12 cellular contexts compared by ENCODE assay signal in the genomic region with DNA sequence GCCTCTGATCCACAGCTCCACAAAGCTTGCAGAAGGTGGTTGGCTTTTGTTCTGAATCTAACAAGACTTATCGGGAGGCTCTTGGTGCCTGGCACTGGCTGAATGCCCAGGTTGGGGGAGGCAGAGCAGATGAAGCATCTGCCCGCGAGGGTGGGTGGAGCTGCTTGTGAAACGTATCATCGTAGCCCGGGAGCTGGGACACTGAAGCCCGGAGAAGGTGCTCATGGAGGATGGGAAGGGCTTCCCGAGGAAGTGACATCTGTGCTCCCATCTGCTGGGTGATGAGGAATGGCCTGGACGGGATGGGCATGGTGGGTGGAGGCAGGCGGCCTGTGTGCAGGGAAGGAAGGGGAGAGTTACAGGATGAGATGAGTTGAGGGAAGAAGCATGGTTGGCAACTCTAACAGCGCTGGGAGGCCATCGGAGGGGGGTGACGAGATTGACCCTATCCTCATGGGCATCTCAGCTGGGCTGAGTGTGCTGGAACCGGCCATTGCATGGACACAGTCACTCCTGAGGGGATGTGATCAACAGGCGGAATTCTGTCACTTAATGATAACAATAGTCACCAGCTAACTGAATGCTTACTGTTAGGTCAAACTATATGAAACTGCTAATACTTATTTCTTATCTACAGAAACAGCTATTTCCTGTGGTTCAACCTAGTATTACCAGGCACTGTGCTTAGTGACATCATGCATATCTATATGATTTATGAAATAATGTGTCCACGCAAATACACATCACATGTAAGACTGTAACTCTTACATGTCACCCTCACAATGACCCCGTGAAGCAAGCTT.
DNase-seq lines count a peak whose midpoint lies in the region; ATAC-seq and TF ChIP-seq lines count a peak whose summit lies in the region.
"Had no signal": no experiment of that assay in that cellular context is flagged by ENCODE, and none has a peak within 500 bp of the region (broad histone marks: within the 10 kb centered on the region; RNA-seq: fewer than 3 reads in every experiment).

No MANE protein-coding gene starts in this region.

- H3K4me1 Mint-ChIP-seq in activated naive CD8-positive, alpha-beta T cell treated with anti-CD3 and anti-CD28 coated beads, Interleukin-2, amount 50 U/mL, for 24 hours, result peaks cover 2% of the 10 kb centered on the region
- H3K4me1 Mint-ChIP-seq in type B pancreatic cell (ENCODE audit: unreplicated experiment), result no peaks in the 10 kb centered on the region

- no peak overlapping the region for H3K4me3 Mint-ChIP-seq in activated naive CD8-positive, alpha-beta T cell treated with anti-CD3 and anti-CD28 coated beads, Interleukin-2, amount 50 U/mL, for 24 hours
- H3K4me3 Mint-ChIP-seq in type B pancreatic cell, result peak overlapping the region; percentile 6
- H3K4me3 Mint-ChIP-seq: dendritic cell treated with granulocyte-macrophage colony-stimulating factor and Interleukin-4, amounts not matched to agents 40 ng/mL and 50 ng/mL, for 4 days had no signal

- POLR2A ChIA-PET in SK-N-SH (lab: Yijun Ruan, JAX), result no interaction called here

- 85% methylated on average over 16 of the region's 17 CpGs for WGBS in SK-N-SH (ENCODE audit: low lambda C conversion rate)

- no peak for ATAC-seq in SK-N-SH treated with all-trans-retinoic acid at 6 μM for 48 hours
- no peak for ATAC-seq in activated naive CD8-positive, alpha-beta T cell treated with anti-CD3 and anti-CD28 coated beads, Interleukin-2, amount 50 U/mL, for 24 hours

- in situ Hi-C loops in GM13977 (cut with MboI; ENCODE audit: low pct_unique_long_range_greater_than_20kb, low sequenced_read_pairs, unreplicated experiment), result loop anchor here (10.0 kb wide), 1 partner anchor 356 kb away; no protein-coding TSS in a partner anchor

- H3K27ac ChIP-seq in SK-N-SH (ENCODE audit: low read depth in 2 of 2, low read length in 1 of 2), result no peak overlapping the region
- H3K27ac ChIP-seq: neutrophil had no signal

- H3K79me2 ChIP-seq in SK-N-SH (ENCODE audit: insufficient read depth), result no peaks in the 10 kb centered on the region

- H3K4me3 ChIP-seq in SK-N-SH (ENCODE audit: low read depth in 2 of 2, low read length in 1 of 2), result no peak overlapping the region

- H3F3A ChIP-seq in SK-N-SH (replicated peaks; ENCODE audit: insufficient read depth), result peaks cover 5% of the 10 kb centered on the region

- peaks cover 0 to 6% of the 10 kb centered on the region in 2 experiments; a peak in 1 of 4 replicates for H3K4me1 ChIP-seq in SK-N-SH (ENCODE audit: control insufficient read depth in 1 of 2, insufficient read depth in 2 of 2, low read depth in 1 of 2, low read length in 1 of 2)

- no peaks in the 10 kb centered on the region for H3K9me3 ChIP-seq in SK-N-SH

- H3K9ac ChIP-seq in SK-N-SH, result no peak overlapping the region

- no peaks in the 10 kb centered on the region for H3K27me3 Mint-ChIP-seq in activated naive CD8-positive, alpha-beta T cell treated with anti-CD3 and anti-CD28 coated beads, Interleukin-2, amount 50 U/mL, for 24 hours
- no peaks in the 10 kb centered on the region for H3K27me3 Mint-ChIP-seq in type B pancreatic cell
- H3K27me3 Mint-ChIP-seq: dendritic cell treated with granulocyte-macrophage colony-stimulating factor and Interleukin-4, amounts not matched to agents 40 ng/mL and 50 ng/mL, for 4 days had no signal

- TF ChIP-seq EP300 in SK-N-SH (IDR thresholded peaks at IDR 0.05; ENCODE audit: borderline replicate concordance in 1 of 2, low read depth in 1 of 2, low read length in 1 of 2), result no peak

- no peak for TF ChIP-seq RAD21 in SK-N-SH (IDR thresholded peaks at IDR 0.05; ENCODE audit: low read length)

- no peak for TF ChIP-seq CTCF in SK-N-SH (IDR thresholded peaks at IDR 0.05)
- TF ChIP-seq CTCF in type B pancreatic cell (conservative IDR thresholded peaks at IDR 0.05), result no peak
- TF ChIP-seq CTCF in GM13977 (IDR thresholded peaks at IDR 0.05; ENCODE audit: extremely low read depth, insufficient read depth, missing control alignments), result no peak

- peak; percentile 44 for DNase-seq in SK-N-SH
- DNase-seq in activated naive CD8-positive, alpha-beta T cell treated with anti-CD3 and anti-CD28 coated beads, Interleukin-2, amount 50 U/mL, for 24 hours, result no peak
- DNase-seq in kidney glomerular epithelial cell (lab: John Stamatoyannopoulos, UW), result peak; percentile 14
- DNase-seq in type B pancreatic cell (ENCODE audit: extremely low spot score, unreplicated experiment), result no peak
- no peak for DNase-seq in RKO (ENCODE audit: low spot score)
- no peak for DNase-seq in GM13977 (ENCODE audit: low spot score)
- DNase-seq in NCI-H187 treated with DMSO at 0.1 percent for 48 hours (lab: John Stamatoyannopoulos, UW), result no peak
- DNase-seq: ACHN, T1000 had no signal

- peaks cover 89% of the 10 kb centered on the region for H3K36me3 Mint-ChIP-seq in activated naive CD8-positive, alpha-beta T cell treated with anti-CD3 and anti-CD28 coated beads, Interleukin-2, amount 50 U/mL, for 24 hours (ENCODE audit: low read depth)
- H3K36me3 Mint-ChIP-seq in type B pancreatic cell, result peaks cover 54% of the 10 kb centered on the region

- H4K20me1 ChIP-seq in SK-N-SH (ENCODE audit: insufficient read depth), result no peaks in the 10 kb centered on the region

- H3K9me3 Mint-ChIP-seq in activated naive CD8-positive, alpha-beta T cell treated with anti-CD3 and anti-CD28 coated beads, Interleukin-2, amount 50 U/mL, for 24 hours, result peaks cover 11% of the 10 kb centered on the region
- peaks cover 4% of the 10 kb centered on the region for H3K9me3 Mint-ChIP-seq in type B pancreatic cell

- H3K9me2 ChIP-seq in SK-N-SH, result no peaks in the 10 kb centered on the region

- CTCF ChIA-PET in SK-N-SH (lab: Yijun Ruan, JAX), result interaction anchor here (1.0 to 4.3 kb wide), 7 partner anchors 12 to 355 kb away, joined by 3 to 19 read pairs (median 4); no protein-coding TSS in a partner anchor

- H3K27ac Mint-ChIP-seq in activated naive CD8-positive, alpha-beta T cell treated with anti-CD3 and anti-CD28 coated beads, Interleukin-2, amount 50 U/mL, for 24 hours, result peak overlapping the region; percentile 74
- H3K27ac Mint-ChIP-seq in type B pancreatic cell, result peak overlapping the region; percentile 86
- H3K27ac Mint-ChIP-seq: dendritic cell treated with granulocyte-macrophage colony-stimulating factor and Interleukin-4, amounts not matched to agents 40 ng/mL and 50 ng/mL, for 4 days had no signal

- H3K36me3 ChIP-seq in SK-N-SH (replicated peaks in 1 of 2; ENCODE audit: control insufficient read depth in 1 of 2, insufficient read depth in 2 of 2, low read length in 1 of 2), result peaks cover 26 to 63% of the 10 kb centered on the region in 2 experiments

- H2AFZ ChIP-seq in SK-N-SH (ENCODE audit: low read depth), result no peak overlapping the region

- H3K27me3 ChIP-seq in SK-N-SH (ENCODE audit: insufficient read depth), result no peaks in the 10 kb centered on the region
- H3K27me3 ChIP-seq: neutrophil had no signal

- H3K4me2 ChIP-seq in SK-N-SH, result no peak overlapping the region

TF ChIP-seq in SK-N-SH, 30 proteins besides CTCF, POLR2A, EP300 and RAD21:
- TF ChIP-seq ELF1 (IDR thresholded peaks at IDR 0.05), result no peak
- TF ChIP-seq POLR2AphosphoS5 (IDR thresholded peaks at IDR 0.05; ENCODE audit: low read depth, low read length), result no peak
- no peak for TF ChIP-seq RXRA (IDR thresholded peaks at IDR 0.05; ENCODE audit: borderline replicate concordance, low read depth)
- TF ChIP-seq SMC3 (IDR thresholded peaks at IDR 0.05; ENCODE audit: low read depth, low read length), result no peak
- TF ChIP-seq RCOR1 (IDR thresholded peaks at IDR 0.05; ENCODE audit: low read length), result no peak
- TF ChIP-seq, protein P1, sequence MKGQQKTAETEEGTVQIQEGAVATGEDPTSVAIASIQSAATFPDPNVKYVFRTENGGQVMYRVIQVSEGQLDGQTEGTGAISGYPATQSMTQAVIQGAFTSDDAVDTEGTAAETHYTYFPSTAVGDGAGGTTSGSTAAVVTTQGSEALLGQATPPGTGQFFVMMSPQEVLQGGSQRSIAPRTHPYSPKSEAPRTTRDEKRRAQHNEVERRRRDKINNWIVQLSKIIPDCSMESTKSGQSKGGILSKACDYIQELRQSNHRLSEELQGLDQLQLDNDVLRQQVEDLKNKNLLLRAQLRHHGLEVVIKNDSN (IDR thresholded peaks at IDR 0.05; ENCODE audit: borderline replicate concordance, low read depth), result no peak
- TF ChIP-seq MXI1 (IDR thresholded peaks at IDR 0.05; ENCODE audit: low read depth, low read length), result no peak

TF ChIP-seq in SK-N-SH treated with all-trans-retinoic acid at 6 μM for 48 hours, 23 proteins besides CTCF, POLR2A, EP300 and RAD21 (continues in another document):
- no peak for TF ChIP-seq SNAI2 (CRISPR knock-in tag; IDR thresholded peaks at IDR 0.05)
- TF ChIP-seq ESRRG (CRISPR knock-in tag; IDR thresholded peaks at IDR 0.05), result no peak
- no peak for TF ChIP-seq TOX (CRISPR knock-in tag; IDR thresholded peaks at IDR 0.05; ENCODE audit: borderline replicate concordance)
- TF ChIP-seq RARB (CRISPR knock-in tag; IDR thresholded peaks at IDR 0.05), result no peak
- no peak for TF ChIP-seq TCF4 (CRISPR knock-in tag; IDR thresholded peaks at IDR 0.05; ENCODE audit: borderline replicate concordance)
- no peak for TF ChIP-seq ZNF565 (CRISPR knock-in tag; conservative IDR thresholded peaks at IDR 0.05; ENCODE audit: low read depth)
- TF ChIP-seq, protein P2, sequence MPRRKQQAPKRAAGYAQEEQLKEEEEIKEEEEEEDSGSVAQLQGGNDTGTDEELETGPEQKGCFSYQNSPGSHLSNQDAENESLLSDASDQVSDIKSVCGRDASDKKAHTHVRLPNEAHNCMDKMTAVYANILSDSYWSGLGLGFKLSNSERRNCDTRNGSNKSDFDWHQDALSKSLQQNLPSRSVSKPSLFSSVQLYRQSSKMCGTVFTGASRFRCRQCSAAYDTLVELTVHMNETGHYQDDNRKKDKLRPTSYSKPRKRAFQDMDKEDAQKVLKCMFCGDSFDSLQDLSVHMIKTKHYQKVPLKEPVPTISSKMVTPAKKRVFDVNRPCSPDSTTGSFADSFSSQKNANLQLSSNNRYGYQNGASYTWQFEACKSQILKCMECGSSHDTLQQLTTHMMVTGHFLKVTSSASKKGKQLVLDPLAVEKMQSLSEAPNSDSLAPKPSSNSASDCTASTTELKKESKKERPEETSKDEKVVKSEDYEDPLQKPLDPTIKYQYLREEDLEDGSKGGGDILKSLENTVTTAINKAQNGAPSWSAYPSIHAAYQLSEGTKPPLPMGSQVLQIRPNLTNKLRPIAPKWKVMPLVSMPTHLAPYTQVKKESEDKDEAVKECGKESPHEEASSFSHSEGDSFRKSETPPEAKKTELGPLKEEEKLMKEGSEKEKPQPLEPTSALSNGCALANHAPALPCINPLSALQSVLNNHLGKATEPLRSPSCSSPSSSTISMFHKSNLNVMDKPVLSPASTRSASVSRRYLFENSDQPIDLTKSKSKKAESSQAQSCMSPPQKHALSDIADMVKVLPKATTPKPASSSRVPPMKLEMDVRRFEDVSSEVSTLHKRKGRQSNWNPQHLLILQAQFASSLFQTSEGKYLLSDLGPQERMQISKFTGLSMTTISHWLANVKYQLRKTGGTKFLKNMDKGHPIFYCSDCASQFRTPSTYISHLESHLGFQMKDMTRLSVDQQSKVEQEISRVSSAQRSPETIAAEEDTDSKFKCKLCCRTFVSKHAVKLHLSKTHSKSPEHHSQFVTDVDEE (CRISPR knock-in tag; IDR thresholded peaks at IDR 0.05), result no peak
- TF ChIP-seq ZC3H10 (CRISPR knock-in tag; IDR thresholded peaks at IDR 0.05), result no peak
- no peak for TF ChIP-seq GLIS3 (CRISPR knock-in tag; IDR thresholded peaks at IDR 0.05)
- no peak for TF ChIP-seq ISL1 (CRISPR knock-in tag; IDR thresholded peaks at IDR 0.05)

Comparison
In these comparisons a context has a peak if more than half of its experiments do, and no peak if none do; other contexts are left out.
1. DNase-seq: peak in SK-N-SH (single experiment) and kidney glomerular epithelial cell (single experiment); none in activated naive CD8-positive, alpha-beta T cell treated with anti-CD3 and anti-CD28 coated beads, Interleukin-2, amount 50 U/mL, for 24 hours (single experiment), type B pancreatic cell (single experiment), RKO (single experiment), GM13977 (single experiment) and NCI-H187 treated with DMSO at 0.1 percent for 48 hours (single experiment).